23 cellular contexts compared by ENCODE assay signal in the genomic region with DNA sequence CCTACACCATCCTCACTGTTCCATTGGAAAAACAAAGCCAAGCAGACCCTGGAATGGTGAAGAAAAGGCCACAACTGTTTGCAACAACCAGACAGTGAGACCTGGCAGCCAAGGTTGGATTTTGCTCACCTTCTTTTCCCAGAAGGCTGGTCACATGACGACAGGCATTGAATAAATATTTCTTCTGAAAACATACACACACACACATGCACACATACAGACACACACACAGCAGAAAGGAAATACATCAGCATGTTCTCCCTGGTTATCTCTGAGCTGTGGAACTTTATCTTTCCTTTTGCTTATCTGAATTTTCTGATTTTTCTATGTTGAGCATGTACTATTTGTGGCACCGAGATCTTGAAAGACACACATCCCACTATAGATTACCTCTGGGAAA. TPM values are rescaled to one million over a fixed set of nuclear protein-coding genes. Genes with fewer than 3 reads are reported as not detected.
A peak's percentile ranks its signal among the peaks of the same experiment; 100 is the strongest.
DNase-seq lines count a peak whose midpoint lies in the region; ATAC-seq lines count a peak whose summit lies in the region.
"Had no signal": no experiment of that assay in that cellular context is flagged by ENCODE, and none has a peak within 500 bp of the region (broad histone marks: within the 10 kb centered on the region; RNA-seq: fewer than 3 reads in every experiment).

No MANE protein-coding gene starts in this region.

- DNase-seq in NCI-H1436 (lab: John Stamatoyannopoulos, UW): peak; percentile 10
- DNase-seq in NCI-H1436 treated with DMSO at 0.1 percent for 48 hours (lab: John Stamatoyannopoulos, UW): no peak
- DNase-seq in NCI-H2029 (lab: John Stamatoyannopoulos, UW): peak; percentile 60
- peak; percentile 36 for DNase-seq in NCI-H774 (lab: John Stamatoyannopoulos, UW)
- no peak for DNase-seq in left lobe of liver (ENCODE audit: low spot score)
- DNase-seq in COR-L47 (lab: John Stamatoyannopoulos, UW): no peak
- DNase-seq in Kasumi-1 (lab: John Stamatoyannopoulos, UW): no peak
- DNase-seq: DMS79, EL, GDM1, GOT3, HFFc6, IMR-90, NCI-H1048, NCI-H1417, NCI-H1930, NCI-H226, NCI-H510A, SHP77 treated with DMSO at 0.1 percent for 48 hours, SW 1271 had no signal

- ATAC-seq in left lobe of liver: peak; percentile 26
- ATAC-seq: GM12878, Panc1 had no signal

RNA-seq across cellular contexts. Expression of a gene that starts 38.0 kb away (rescaled TPM):
- total RNA-seq in left lobe of liver: not detected
- total RNA-seq: A172, GM12878, HFFc6, IMR-90 had no signal

Comparison
In these comparisons a context has a peak if more than half of its experiments do, and no peak if none do; other contexts are left out.
1. DNase-seq: peak in NCI-H1436 (single experiment), NCI-H2029 (single experiment) and NCI-H774 (single experiment); none in NCI-H1436 treated with DMSO at 0.1 percent for 48 hours (single experiment), left lobe of liver (single experiment), COR-L47 (single experiment) and Kasumi-1 (0 of 2).